ENCODE assay signal across 23 cellular contexts in genomic region chr5:102833146-102833545, GRCh38.
"Had no signal": no experiment of that assay in that cellular context is flagged by ENCODE, and none has a peak within 500 bp of the region (broad histone marks: within the 10 kb centered on the region; RNA-seq: fewer than 3 reads in every experiment).

No MANE protein-coding gene starts in this region.

- H3K9me3 Mint-ChIP-seq: naive B cell; stimulated activated naive B cell treated with anti-CD40 and anti-IgM and Interleukin-4, amounts not matched to agents 10 μg/mL and 1 μg/mL and 100 μg/mL, for 72 hours; stimulated activated naive CD8-positive, alpha-beta T cell treated with anti-CD3 and anti-CD28 coated beads, Interleukin-15, Interleukin-2, amounts not matched to agents 100 ng/mL and 50 ng/mL, for 24 hours had no signal

- DNase-seq: cortex of kidney; foreskin fibroblast; glutamatergic neuron; heart right ventricle; hippocampal formation; left cardiac atrium; left lung; mesenchymal stem cell; mucosa of descending colon; naive B cell; nephron progenitor cell; nucleus accumbens; ovary; posterior cingulate gyrus; psoas muscle; right cardiac atrium; sigmoid colon; stimulated activated CD4-positive, alpha-beta T cell treated with anti-CD3 and anti-CD28 coated beads, Interleukin-2, amount 100 ng/mL, for 24 hours; stimulated activated naive B cell treated with anti-CD40 and anti-IgM and Interleukin-4, amounts not matched to agents 10 μg/mL and 1 μg/mL and 100 μg/mL, for 72 hours; upper lobe of left lung had no signal

- H3K27ac Mint-ChIP-seq: mesothelial cell of epicardium; naive B cell; nephron progenitor cell; stimulated activated naive B cell treated with anti-CD40 and anti-IgM and Interleukin-4, amounts not matched to agents 10 μg/mL and 1 μg/mL and 100 μg/mL, for 72 hours; stimulated activated naive CD8-positive, alpha-beta T cell treated with anti-CD3 and anti-CD28 coated beads, Interleukin-15, Interleukin-2, amounts not matched to agents 100 ng/mL and 50 ng/mL, for 24 hours had no signal

- H3K27me3 Mint-ChIP-seq: naive B cell; stimulated activated naive B cell treated with anti-CD40 and anti-IgM and Interleukin-4, amounts not matched to agents 10 μg/mL and 1 μg/mL and 100 μg/mL, for 72 hours; stimulated activated naive CD8-positive, alpha-beta T cell treated with anti-CD3 and anti-CD28 coated beads, Interleukin-15, Interleukin-2, amounts not matched to agents 100 ng/mL and 50 ng/mL, for 24 hours had no signal

- ATAC-seq: gastroesophageal sphincter; heart right ventricle; left cardiac atrium; left lung; psoas muscle; right cardiac atrium; stimulated activated naive B cell treated with anti-CD40 and anti-IgM and Interleukin-4, amounts not matched to agents 10 μg/mL and 1 μg/mL and 100 μg/mL, for 72 hours had no signal

- H3K4me1 Mint-ChIP-seq: mesothelial cell of epicardium; naive B cell; nephron progenitor cell; stimulated activated naive B cell treated with anti-CD40 and anti-IgM and Interleukin-4, amounts not matched to agents 10 μg/mL and 1 μg/mL and 100 μg/mL, for 72 hours had no signal

- H3K36me3 Mint-ChIP-seq: mesothelial cell of epicardium; naive B cell; stimulated activated naive B cell treated with anti-CD40 and anti-IgM and Interleukin-4, amounts not matched to agents 10 μg/mL and 1 μg/mL and 100 μg/mL, for 72 hours had no signal

- H3K4me3 Mint-ChIP-seq: mesothelial cell of epicardium; naive B cell; nephron progenitor cell; stimulated activated naive B cell treated with anti-CD40 and anti-IgM and Interleukin-4, amounts not matched to agents 10 μg/mL and 1 μg/mL and 100 μg/mL, for 72 hours; stimulated activated naive CD8-positive, alpha-beta T cell treated with anti-CD3 and anti-CD28 coated beads, Interleukin-15, Interleukin-2, amounts not matched to agents 100 ng/mL and 50 ng/mL, for 24 hours had no signal
